Comparison of ENCODE assay signal across 9 cellular contexts in genomic region chr7:81846398-81846797, GRCh38.
DNase-seq lines count a peak whose midpoint lies in the region; ATAC-seq and TF ChIP-seq lines count a peak whose summit lies in the region.
"Had no signal": no experiment of that assay in that cellular context is flagged by ENCODE, and none has a peak within 500 bp of the region (broad histone marks: within the 10 kb centered on the region; RNA-seq: fewer than 3 reads in every experiment).

No MANE protein-coding gene starts in this region.

- H3K4me1 ChIP-seq in heart right ventricle = peaks cover 0 to 27% (median 0%) of the 10 kb centered on the region in 9 donors
- no peaks in the 10 kb centered on the region for H3K4me1 ChIP-seq in tibial nerve
- no peaks in the 10 kb centered on the region for H3K4me1 ChIP-seq in HAP-1

- H3K9me3 ChIP-seq in heart right ventricle = peaks cover 0 to 4% (median 0%) of the 10 kb centered on the region in 11 donors
- H3K9me3 ChIP-seq in tibial nerve = no peaks in the 10 kb centered on the region
- H3K9me3 ChIP-seq in HAP-1 = no peaks in the 10 kb centered on the region

- in situ Hi-C loops in HAP-1 (cut with MboI; ENCODE audit: low sequenced_read_pairs) = no loop called here

- TF ChIP-seq CTCF in heart right ventricle (IDR thresholded peaks at IDR 0.05) (no peak), tibial nerve (IDR thresholded peaks at IDR 0.05) (no peak)

- H3K27ac ChIP-seq in heart right ventricle = peak overlapping the region in 3 of 10 donors; percentile 8 to 87 (median 23)
- peak overlapping the region in 2 of 4 donors; percentile 51 to 77 for H3K27ac ChIP-seq in tibial nerve

- H3K27me3 ChIP-seq in heart right ventricle (no peaks in the 10 kb centered on the region), tibial nerve (no peaks in the 10 kb centered on the region), HAP-1 (ENCODE audit: low read depth) (no peaks in the 10 kb centered on the region)
- H3K27me3 ChIP-seq: dorsolateral prefrontal cortex had no signal

- peak; percentile 57 to 77 for TF ChIP-seq EP300 in tibial nerve (IDR thresholded peaks at IDR 0.05)

- TF ChIP-seq POLR2A in tibial nerve (IDR thresholded peaks at IDR 0.05) = no peak

- ATAC-seq in HG02798 (IDR thresholded peaks at IDR 0.05; ENCODE audit: poor library complexity, unreplicated experiment) (peak; percentile 49), heart right ventricle (peak; percentile 55 to 87 (median 81))

- 51 to 54% methylated on average over 1 of the region's 1 CpG for WGBS in heart right ventricle, 2 donors
- WGBS in tibial nerve, 2 donors = 30 to 56% methylated on average over 1 of the region's 1 CpG

- intact Hi-C loops in heart right ventricle (cut with DNase I) = no loop called here

- H3K36me3 ChIP-seq in heart right ventricle (no peaks in the 10 kb centered on the region), tibial nerve (no peaks in the 10 kb centered on the region), HAP-1 (replicated peaks) (no peaks in the 10 kb centered on the region)

- DNase-seq in GF-D8 (lab: John Stamatoyannopoulos, UW) = peak; percentile 99
- DNase-seq in OCI-M1 (lab: John Stamatoyannopoulos, UW) = peak; percentile 76
- peak in 1 of 2 donors; percentile 17 for DNase-seq in heart right ventricle
- peak in 1 of 2 donors; percentile 13 for DNase-seq in tibial nerve (ENCODE audit: low spot score in 2 of 2)
- DNase-seq in NCI-H1436 treated with DMSO at 0.1 percent for 48 hours (lab: John Stamatoyannopoulos, UW) = no peak
- DNase-seq in NCI-H1436 (lab: John Stamatoyannopoulos, UW) = no peak
- no peak for DNase-seq in HAP-1 (ENCODE audit: low spot score in 2 of 2)

- H3K4me3 ChIP-seq in heart right ventricle (peak overlapping the region in 3 of 10 donors; percentile 4 to 33 (median 10)), tibial nerve (no peak overlapping the region), HAP-1 (no peak overlapping the region)

Comparison
In these comparisons a context has a peak if more than half of its experiments do, and no peak if none do; other contexts are left out.
1. DNase-seq: peak in GF-D8 (single experiment) and OCI-M1 (single experiment); none in NCI-H1436 treated with DMSO at 0.1 percent for 48 hours (single experiment), NCI-H1436 (single experiment) and HAP-1 (0 of 2).